9 cellular contexts compared by ENCODE assay signal in the genomic region with DNA sequence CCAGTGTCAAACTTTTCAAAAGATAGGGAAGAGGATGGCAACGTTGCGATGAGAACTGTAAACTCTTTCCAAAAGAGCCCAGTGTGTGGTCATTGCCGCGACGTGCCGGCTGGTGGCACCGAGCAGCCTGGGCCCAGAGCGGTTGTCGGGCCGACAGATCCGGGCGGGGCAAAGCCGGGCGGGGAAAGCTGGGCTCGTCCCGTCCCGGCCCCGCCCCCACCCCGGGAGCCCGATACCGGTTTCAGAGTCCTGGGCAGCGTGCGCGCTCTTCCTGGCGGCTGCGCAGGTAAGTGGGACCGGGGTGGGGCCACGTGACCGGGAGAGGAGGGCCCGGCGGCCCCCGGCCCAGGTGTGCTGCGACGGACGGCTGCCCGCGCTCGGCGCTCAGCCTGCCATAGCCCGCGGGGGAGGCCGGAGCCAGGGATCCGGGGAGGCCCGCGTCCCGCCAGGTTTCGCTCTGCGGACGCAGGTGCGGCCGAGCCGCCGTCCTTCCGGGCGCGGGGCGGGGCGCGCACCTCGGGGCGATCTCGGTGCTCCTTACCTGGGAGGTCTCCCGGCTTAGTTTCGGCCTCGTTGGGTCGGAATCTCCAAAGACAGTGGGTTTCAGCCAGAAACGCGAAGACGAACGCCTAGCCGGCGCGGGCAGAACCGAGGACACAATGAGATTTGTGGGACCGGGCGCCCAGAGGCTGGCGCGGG. TPM values are rescaled to one million over a fixed set of nuclear protein-coding genes. Genes with fewer than 3 reads are reported as not detected.
A peak's percentile ranks its signal among the peaks of the same experiment; 100 is the strongest.
DNase-seq lines count a peak whose midpoint lies in the region; ATAC-seq and TF ChIP-seq lines count a peak whose summit lies in the region.
"Had no signal": no experiment of that assay in that cellular context is flagged by ENCODE, and none has a peak within 500 bp of the region (broad histone marks: within the 10 kb centered on the region; RNA-seq: fewer than 3 reads in every experiment).

A gene with protein sequence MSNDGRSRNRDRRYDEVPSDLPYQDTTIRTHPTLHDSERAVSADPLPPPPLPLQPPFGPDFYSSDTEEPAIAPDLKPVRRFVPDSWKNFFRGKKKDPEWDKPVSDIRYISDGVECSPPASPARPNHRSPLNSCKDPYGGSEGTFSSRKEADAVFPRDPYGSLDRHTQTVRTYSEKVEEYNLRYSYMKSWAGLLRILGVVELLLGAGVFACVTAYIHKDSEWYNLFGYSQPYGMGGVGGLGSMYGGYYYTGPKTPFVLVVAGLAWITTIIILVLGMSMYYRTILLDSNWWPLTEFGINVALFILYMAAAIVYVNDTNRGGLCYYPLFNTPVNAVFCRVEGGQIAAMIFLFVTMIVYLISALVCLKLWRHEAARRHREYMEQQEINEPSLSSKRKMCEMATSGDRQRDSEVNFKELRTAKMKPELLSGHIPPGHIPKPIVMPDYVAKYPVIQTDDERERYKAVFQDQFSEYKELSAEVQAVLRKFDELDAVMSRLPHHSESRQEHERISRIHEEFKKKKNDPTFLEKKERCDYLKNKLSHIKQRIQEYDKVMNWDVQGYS (plus strand): TSS at position 232 of the 699 bp plus-strand sequence. CDS start 4,270 bp downstream, outside the sequence.

- intact Hi-C loops in Caco-2 (cut with micrococcal nuclease; ENCODE audit: unreplicated experiment) = loop anchor here (1.0 to 5.0 kb wide), 3 partner anchors 37 to 77 kb away; partner anchors contain the start of genes AK6, OCLN, RAD17 and TAF9

- ATAC-seq in GM21447 (IDR thresholded peaks at IDR 0.05; ENCODE audit: unreplicated experiment) = peak; percentile 62
- ATAC-seq in stimulated activated effector memory CD8-positive, alpha-beta T cell treated with anti-CD3 and anti-CD28 coated beads, Interleukin-12 subunit alpha, Interleukin-12 subunit beta, amount 100 ng/mL, for 72 hours = peak; percentile 69

- H3K36me3 Mint-ChIP-seq in Caco-2 (ENCODE audit: insufficient read depth, unreplicated experiment) = peaks cover 49% of the 10 kb centered on the region
- peaks cover 43% of the 10 kb centered on the region for H3K36me3 Mint-ChIP-seq in stimulated activated effector memory CD8-positive, alpha-beta T cell treated with anti-CD3 and anti-CD28 coated beads, Interleukin-12 subunit alpha, Interleukin-12 subunit beta, amount 100 ng/mL, for 72 hours

- TSS peak; percentile 76 for BruUV-seq in Caco-2 (replicated peaks; lab: Mats Ljungman, UMichigan)

- no peaks in the 10 kb centered on the region for H3K9me3 Mint-ChIP-seq in Caco-2 (ENCODE audit: unreplicated experiment)
- no peaks in the 10 kb centered on the region for H3K9me3 Mint-ChIP-seq in stimulated activated effector memory CD8-positive, alpha-beta T cell treated with anti-CD3 and anti-CD28 coated beads, Interleukin-12 subunit alpha, Interleukin-12 subunit beta, amount 100 ng/mL, for 72 hours

- H3K4me3 Mint-ChIP-seq in Caco-2 (ENCODE audit: unreplicated experiment) = peak within 1 kb of the TSS; percentile 92
- H3K4me3 Mint-ChIP-seq in stimulated activated effector memory CD8-positive, alpha-beta T cell treated with anti-CD3 and anti-CD28 coated beads, Interleukin-12 subunit alpha, Interleukin-12 subunit beta, amount 100 ng/mL, for 72 hours = peak within 1 kb of the TSS; percentile 31

- H3K27me3 ChIP-seq in Caco-2 (replicated peaks; ENCODE audit: control insufficient read depth, insufficient read depth, low read length) (no peaks in the 10 kb centered on the region), mononuclear cell (ENCODE audit: insufficient read depth, low read length) (no peaks in the 10 kb centered on the region)

- peaks cover 9% of the 10 kb centered on the region for H3K4me1 ChIP-seq in Caco-2
- H3K4me1 ChIP-seq in mononuclear cell (ENCODE audit: insufficient read depth, low read length) = peaks cover 9% of the 10 kb centered on the region

- CTCF ChIA-PET in Caco-2 (lab: Charles Lee) = interaction anchor here (0.6 kb wide), 2 partner anchors 25 to 68 kb away, joined by 3 to 5 read pairs; no protein-coding TSS in a partner anchor

- no peaks in the 10 kb centered on the region for H3K9me3 ChIP-seq in Caco-2
- H3K9me3 ChIP-seq in mononuclear cell (ENCODE audit: low read depth, low read length) = no peaks in the 10 kb centered on the region

- no peaks in the 10 kb centered on the region for H3K27me3 Mint-ChIP-seq in Caco-2 (ENCODE audit: insufficient read depth, unreplicated experiment)

- DNase-seq in Caco-2 = peak; percentile 96
- DNase-seq in NCI-H2107 (lab: John Stamatoyannopoulos, UW) = peak; percentile 81
- peak; percentile 33 for DNase-seq in activated T-cell treated with anti-CD3 and anti-CD28 coated beads for 24 hours (ENCODE audit: low read depth)
- DNase-seq in epithelial cell of proximal tubule (ENCODE audit: low read depth) = no peak
- DNase-seq in stimulated activated effector memory CD8-positive, alpha-beta T cell treated with anti-CD3 and anti-CD28 coated beads, Interleukin-12 subunit alpha, Interleukin-12 subunit beta, amount 100 ng/mL, for 72 hours (ENCODE audit: low spot score in 2 of 2) = no peak
- DNase-seq in NCI-H446 treated with DMSO at 0.1 percent for 48 hours (lab: John Stamatoyannopoulos, UW) = no peak

- TF ChIP-seq CTCF in Caco-2 (IDR thresholded peaks at IDR 0.05; ENCODE audit: insufficient read depth in 1 of 2, low read depth in 1 of 2, low read length in 1 of 2, severe bottlenecking in 1 of 2, unreplicated experiment in 1 of 2) (peak; percentile 22 to 76), epithelial cell of proximal tubule (conservative IDR thresholded peaks at IDR 0.05; ENCODE audit: low read depth, low read length) (peak; percentile 53)

- H3K4me1 Mint-ChIP-seq in Caco-2 (ENCODE audit: low read depth, unreplicated experiment) = peaks cover 22% of the 10 kb centered on the region
- H3K4me1 Mint-ChIP-seq in stimulated activated effector memory CD8-positive, alpha-beta T cell treated with anti-CD3 and anti-CD28 coated beads, Interleukin-12 subunit alpha, Interleukin-12 subunit beta, amount 100 ng/mL, for 72 hours = no peaks in the 10 kb centered on the region

- POLR2A ChIA-PET in Caco-2 (lab: Charles Lee) = interaction anchor here (0.6 to 1.0 kb wide), 2 partner anchors 40 to 84 kb away, joined by 3 read pairs; no protein-coding TSS in a partner anchor

- peak within 1 kb of the TSS; percentile 93 for H3K27ac Mint-ChIP-seq in Caco-2 (ENCODE audit: unreplicated experiment)
- no peak within 1 kb of the TSS for H3K27ac Mint-ChIP-seq in stimulated activated effector memory CD8-positive, alpha-beta T cell treated with anti-CD3 and anti-CD28 coated beads, Interleukin-12 subunit alpha, Interleukin-12 subunit beta, amount 100 ng/mL, for 72 hours

- peak within 1 kb of the TSS; percentile 81 for H3K4me3 ChIP-seq in Caco-2 (ENCODE audit: low read depth, low read length)
- H3K4me3 ChIP-seq in epithelial cell of proximal tubule (ENCODE audit: low read depth, low read length) = peak within 1 kb of the TSS; percentile 96
- peak within 1 kb of the TSS; percentile 46 for H3K4me3 ChIP-seq in mononuclear cell (ENCODE audit: low read length)

- H3K36me3 ChIP-seq in Caco-2 (ENCODE audit: control insufficient read depth, insufficient read depth, low read length) = peaks cover 3% of the 10 kb centered on the region; the same call in 1 of the 2 replicates

RNA-seq across cellular contexts. Expression of the gene that starts here (rescaled TPM):
- 47.2 and 50.3 TPM in 2 replicates for total RNA-seq in Caco-2 (2022)
- total RNA-seq in epithelial cell of proximal tubule = 12.6 and 13.1 TPM in 2 replicates
- total RNA-seq in mononuclear cell = 0.10 TPM
- total RNA-seq: LHCN-M2 had no signal

Comparison
In these comparisons a context has a peak if more than half of its experiments do, and no peak if none do; other contexts are left out.
1. RNA of the gene that starts here (total RNA-seq): 47.2 to 50.3 TPM in Caco-2 and 12.6 to 13.1 TPM in epithelial cell of proximal tubule; 0.10 TPM in mononuclear cell (single experiment); every median in the first group is over 10 times any median in the second.
2. DNase-seq: peak in Caco-2 (2 of 2), NCI-H2107 (single experiment) and activated T-cell treated with anti-CD3 and anti-CD28 coated beads for 24 hours (single experiment); none in epithelial cell of proximal tubule (single experiment), stimulated activated effector memory CD8-positive, alpha-beta T cell treated with anti-CD3 and anti-CD28 coated beads, Interleukin-12 subunit alpha, Interleukin-12 subunit beta, amount 100 ng/mL, for 72 hours (0 of 2) and NCI-H446 treated with DMSO at 0.1 percent for 48 hours (single experiment).
3. H3K4me3 ChIP-seq: peak in every context shown above with its lines; median percentile 96 in epithelial cell of proximal tubule; 81 in Caco-2; 46 in mononuclear cell.